Comparison of ENCODE assay signal across 1 cellular context in the genomic region with DNA sequence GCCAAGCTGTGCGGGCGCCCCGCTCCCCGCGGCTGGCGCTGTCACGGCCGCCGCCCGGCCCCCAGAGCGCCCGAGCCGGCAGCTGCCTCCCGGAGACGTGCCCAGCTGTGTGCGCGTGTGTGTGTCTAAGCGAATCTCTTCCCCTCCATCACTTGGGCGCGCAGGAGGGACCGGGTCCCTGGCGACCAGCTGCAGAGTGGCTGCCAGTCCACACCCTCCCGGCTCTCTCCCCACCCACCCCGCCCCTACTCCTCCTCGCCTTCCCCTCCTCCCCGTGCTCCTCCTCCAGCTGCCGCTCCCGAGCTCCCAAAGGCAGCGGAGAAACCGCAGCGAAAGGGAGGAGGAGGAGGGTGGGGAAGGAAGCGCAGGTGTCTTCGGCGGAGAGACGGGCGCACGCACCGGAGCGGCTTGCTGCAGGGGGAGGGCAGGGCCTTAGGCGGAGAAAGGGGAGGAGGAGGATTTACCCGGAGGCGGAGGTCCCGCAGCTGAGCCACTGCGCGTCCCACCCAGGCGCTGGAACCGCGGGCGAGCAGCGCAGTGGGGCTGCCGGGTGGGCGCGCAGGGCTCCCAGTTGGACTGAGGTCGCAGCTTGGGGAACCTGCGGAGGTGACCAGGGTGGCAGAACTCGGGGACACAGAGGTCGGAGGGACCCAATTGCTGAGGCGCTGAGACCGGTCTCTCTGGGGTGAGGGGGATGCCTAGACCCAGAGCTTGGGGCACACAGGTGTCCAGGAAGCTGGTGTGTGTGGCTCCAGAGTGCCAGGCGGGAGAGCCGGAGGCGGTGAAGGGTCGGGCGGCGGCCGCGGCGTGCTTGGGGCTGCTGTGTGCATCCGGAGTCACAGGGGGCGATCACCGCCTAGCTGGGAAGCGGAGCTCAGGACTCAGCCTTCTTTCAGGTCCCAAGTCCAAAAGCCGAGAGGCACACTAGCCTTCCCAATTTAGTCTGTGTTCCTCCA.
TF ChIP-seq lines count a peak whose summit lies in the region.

A gene with protein sequence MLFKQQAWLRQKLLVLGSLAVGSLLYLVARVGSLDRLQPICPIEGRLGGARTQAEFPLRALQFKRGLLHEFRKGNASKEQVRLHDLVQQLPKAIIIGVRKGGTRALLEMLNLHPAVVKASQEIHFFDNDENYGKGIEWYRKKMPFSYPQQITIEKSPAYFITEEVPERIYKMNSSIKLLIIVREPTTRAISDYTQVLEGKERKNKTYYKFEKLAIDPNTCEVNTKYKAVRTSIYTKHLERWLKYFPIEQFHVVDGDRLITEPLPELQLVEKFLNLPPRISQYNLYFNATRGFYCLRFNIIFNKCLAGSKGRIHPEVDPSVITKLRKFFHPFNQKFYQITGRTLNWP (minus strand): TSS at position 198 of the 956 bp plus-strand sequence. CDS start 280,178 bp downstream, outside the sequence.

TF ChIP-seq in HepG2, 621 proteins besides CTCF, POLR2A, EP300 and RAD21 (continued from another document and continues in another):
- TF ChIP-seq, protein P1, sequence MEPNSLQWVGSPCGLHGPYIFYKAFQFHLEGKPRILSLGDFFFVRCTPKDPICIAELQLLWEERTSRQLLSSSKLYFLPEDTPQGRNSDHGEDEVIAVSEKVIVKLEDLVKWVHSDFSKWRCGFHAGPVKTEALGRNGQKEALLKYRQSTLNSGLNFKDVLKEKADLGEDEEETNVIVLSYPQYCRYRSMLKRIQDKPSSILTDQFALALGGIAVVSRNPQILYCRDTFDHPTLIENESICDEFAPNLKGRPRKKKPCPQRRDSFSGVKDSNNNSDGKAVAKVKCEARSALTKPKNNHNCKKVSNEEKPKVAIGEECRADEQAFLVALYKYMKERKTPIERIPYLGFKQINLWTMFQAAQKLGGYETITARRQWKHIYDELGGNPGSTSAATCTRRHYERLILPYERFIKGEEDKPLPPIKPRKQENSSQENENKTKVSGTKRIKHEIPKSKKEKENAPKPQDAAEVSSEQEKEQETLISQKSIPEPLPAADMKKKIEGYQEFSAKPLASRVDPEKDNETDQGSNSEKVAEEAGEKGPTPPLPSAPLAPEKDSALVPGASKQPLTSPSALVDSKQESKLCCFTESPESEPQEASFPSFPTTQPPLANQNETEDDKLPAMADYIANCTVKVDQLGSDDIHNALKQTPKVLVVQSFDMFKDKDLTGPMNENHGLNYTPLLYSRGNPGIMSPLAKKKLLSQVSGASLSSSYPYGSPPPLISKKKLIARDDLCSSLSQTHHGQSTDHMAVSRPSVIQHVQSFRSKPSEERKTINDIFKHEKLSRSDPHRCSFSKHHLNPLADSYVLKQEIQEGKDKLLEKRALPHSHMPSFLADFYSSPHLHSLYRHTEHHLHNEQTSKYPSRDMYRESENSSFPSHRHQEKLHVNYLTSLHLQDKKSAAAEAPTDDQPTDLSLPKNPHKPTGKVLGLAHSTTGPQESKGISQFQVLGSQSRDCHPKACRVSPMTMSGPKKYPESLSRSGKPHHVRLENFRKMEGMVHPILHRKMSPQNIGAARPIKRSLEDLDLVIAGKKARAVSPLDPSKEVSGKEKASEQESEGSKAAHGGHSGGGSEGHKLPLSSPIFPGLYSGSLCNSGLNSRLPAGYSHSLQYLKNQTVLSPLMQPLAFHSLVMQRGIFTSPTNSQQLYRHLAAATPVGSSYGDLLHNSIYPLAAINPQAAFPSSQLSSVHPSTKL (CRISPR knock-in tag; IDR thresholded peaks at IDR 0.05) = no peak; the same call in 1 of the 2 replicates
- TF ChIP-seq, protein P2, sequence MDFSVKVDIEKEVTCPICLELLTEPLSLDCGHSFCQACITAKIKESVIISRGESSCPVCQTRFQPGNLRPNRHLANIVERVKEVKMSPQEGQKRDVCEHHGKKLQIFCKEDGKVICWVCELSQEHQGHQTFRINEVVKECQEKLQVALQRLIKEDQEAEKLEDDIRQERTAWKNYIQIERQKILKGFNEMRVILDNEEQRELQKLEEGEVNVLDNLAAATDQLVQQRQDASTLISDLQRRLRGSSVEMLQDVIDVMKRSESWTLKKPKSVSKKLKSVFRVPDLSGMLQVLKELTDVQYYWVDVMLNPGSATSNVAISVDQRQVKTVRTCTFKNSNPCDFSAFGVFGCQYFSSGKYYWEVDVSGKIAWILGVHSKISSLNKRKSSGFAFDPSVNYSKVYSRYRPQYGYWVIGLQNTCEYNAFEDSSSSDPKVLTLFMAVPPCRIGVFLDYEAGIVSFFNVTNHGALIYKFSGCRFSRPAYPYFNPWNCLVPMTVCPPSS (IDR thresholded peaks at IDR 0.05) = no peak
- TF ChIP-seq GMEB1 (CRISPR knock-in tag; IDR thresholded peaks at IDR 0.05; ENCODE audit: borderline replicate concordance) (no peak), ZNF558 (CRISPR knock-in tag; IDR thresholded peaks at IDR 0.05; ENCODE audit: borderline replicate concordance) (no peak), GRHL1 (CRISPR knock-in tag; conservative IDR thresholded peaks at IDR 0.05) (no peak), ZNF83 (CRISPR knock-in tag; IDR thresholded peaks at IDR 0.05; ENCODE audit: borderline replicate concordance) (no peak), NR2C2 (CRISPR knock-in tag; IDR thresholded peaks at IDR 0.05; ENCODE audit: borderline replicate concordance) (0 out of 2 replicates have a peak, but pooled peaks have one; percentile 18), SP5 (CRISPR knock-in tag; IDR thresholded peaks at IDR 0.05; ENCODE audit: borderline replicate concordance, low read depth) (0 out of 2 replicates have a peak, but pooled peaks have one; percentile 24), ZNF431 (CRISPR knock-in tag; IDR thresholded peaks at IDR 0.05; ENCODE audit: borderline replicate concordance, low read depth) (no peak), CREB1 (IDR thresholded peaks at IDR 0.05) (no peak), CREB1 (CRISPR knock-in tag; IDR thresholded peaks at IDR 0.05) (no peak), HNF1B (CRISPR knock-in tag; IDR thresholded peaks at IDR 0.05) (no peak), HMG20A (CRISPR knock-in tag; IDR thresholded peaks at IDR 0.05; ENCODE audit: borderline replicate concordance) (no peak), ELF4 (CRISPR knock-in tag; IDR thresholded peaks at IDR 0.05; ENCODE audit: borderline replicate concordance) (no peak), ZBTB1 (CRISPR knock-in tag; IDR thresholded peaks at IDR 0.05; ENCODE audit: borderline replicate concordance) (no peak), LCORL (IDR thresholded peaks at IDR 0.05) (no peak), LCORL (CRISPR knock-in tag; IDR thresholded peaks at IDR 0.05) (peak; percentile 85), ZNF770 (CRISPR knock-in tag; IDR thresholded peaks at IDR 0.05) (no peak), BCLAF1 (IDR thresholded peaks at IDR 0.05) (no peak)
- TF ChIP-seq, protein P3, sequence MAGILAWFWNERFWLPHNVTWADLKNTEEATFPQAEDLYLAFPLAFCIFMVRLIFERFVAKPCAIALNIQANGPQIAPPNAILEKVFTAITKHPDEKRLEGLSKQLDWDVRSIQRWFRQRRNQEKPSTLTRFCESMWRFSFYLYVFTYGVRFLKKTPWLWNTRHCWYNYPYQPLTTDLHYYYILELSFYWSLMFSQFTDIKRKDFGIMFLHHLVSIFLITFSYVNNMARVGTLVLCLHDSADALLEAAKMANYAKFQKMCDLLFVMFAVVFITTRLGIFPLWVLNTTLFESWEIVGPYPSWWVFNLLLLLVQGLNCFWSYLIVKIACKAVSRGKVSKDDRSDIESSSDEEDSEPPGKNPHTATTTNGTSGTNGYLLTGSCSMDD (CRISPR knock-in tag; IDR thresholded peaks at IDR 0.05) = no peak
- TF ChIP-seq, protein P4, sequence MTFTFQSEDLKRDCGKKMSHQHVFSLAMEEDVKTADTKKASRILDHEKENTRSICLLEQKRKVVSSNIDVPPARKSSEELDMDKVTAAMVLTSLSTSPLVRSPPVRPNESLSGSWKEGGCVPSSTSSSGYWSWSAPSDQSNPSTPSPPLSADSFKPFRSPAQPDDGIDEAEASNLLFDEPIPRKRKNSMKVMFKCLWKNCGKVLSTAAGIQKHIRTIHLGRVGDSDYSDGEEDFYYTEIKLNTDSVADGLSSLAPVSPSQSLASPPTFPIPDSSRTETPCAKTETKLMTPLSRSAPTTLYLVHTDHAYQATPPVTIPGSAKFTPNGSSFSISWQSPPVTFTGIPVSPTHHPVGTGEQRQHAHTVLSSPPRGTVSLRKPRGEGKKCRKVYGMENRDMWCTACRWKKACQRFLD (CRISPR knock-in tag; IDR thresholded peaks at IDR 0.05; ENCODE audit: borderline replicate concordance) = no peak
- TF ChIP-seq, protein P5, sequence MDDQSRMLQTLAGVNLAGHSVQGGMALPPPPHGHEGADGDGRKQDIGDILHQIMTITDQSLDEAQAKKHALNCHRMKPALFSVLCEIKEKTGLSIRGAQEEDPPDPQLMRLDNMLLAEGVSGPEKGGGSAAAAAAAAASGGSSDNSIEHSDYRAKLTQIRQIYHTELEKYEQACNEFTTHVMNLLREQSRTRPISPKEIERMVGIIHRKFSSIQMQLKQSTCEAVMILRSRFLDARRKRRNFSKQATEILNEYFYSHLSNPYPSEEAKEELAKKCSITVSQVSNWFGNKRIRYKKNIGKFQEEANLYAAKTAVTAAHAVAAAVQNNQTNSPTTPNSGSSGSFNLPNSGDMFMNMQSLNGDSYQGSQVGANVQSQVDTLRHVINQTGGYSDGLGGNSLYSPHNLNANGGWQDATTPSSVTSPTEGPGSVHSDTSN (CRISPR knock-in tag; IDR thresholded peaks at IDR 0.05; ENCODE audit: borderline replicate concordance) = no peak
- TF ChIP-seq, protein P6, sequence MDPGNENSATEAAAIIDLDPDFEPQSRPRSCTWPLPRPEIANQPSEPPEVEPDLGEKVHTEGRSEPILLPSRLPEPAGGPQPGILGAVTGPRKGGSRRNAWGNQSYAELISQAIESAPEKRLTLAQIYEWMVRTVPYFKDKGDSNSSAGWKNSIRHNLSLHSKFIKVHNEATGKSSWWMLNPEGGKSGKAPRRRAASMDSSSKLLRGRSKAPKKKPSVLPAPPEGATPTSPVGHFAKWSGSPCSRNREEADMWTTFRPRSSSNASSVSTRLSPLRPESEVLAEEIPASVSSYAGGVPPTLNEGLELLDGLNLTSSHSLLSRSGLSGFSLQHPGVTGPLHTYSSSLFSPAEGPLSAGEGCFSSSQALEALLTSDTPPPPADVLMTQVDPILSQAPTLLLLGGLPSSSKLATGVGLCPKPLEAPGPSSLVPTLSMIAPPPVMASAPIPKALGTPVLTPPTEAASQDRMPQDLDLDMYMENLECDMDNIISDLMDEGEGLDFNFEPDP (CRISPR knock-in tag; conservative IDR thresholded peaks at IDR 0.05) = no peak
